1 cellular context compared by ENCODE assay signal in genomic region chr18:43277164-43277600, GRCh38.
TF ChIP-seq lines count a peak whose summit lies in the region.

Gene SYT4, minus strand, starts transcription at chr18:43277490. Its CDS starts 209 bp downstream, at chr18:43277281.

TF ChIP-seq in HEK293, 187 proteins besides CTCF, POLR2A, EP300 and RAD21 (continued from another document):
- TF ChIP-seq ZNF513 (tag by site-specific recombination; IDR thresholded peaks at IDR 0.05) (no peak), ZFP37 (tag by site-specific recombination; IDR thresholded peaks at IDR 0.05) (0 out of 2 replicates have a peak, but pooled peaks have one; percentile 21), ZBTB17 (tag by site-specific recombination; IDR thresholded peaks at IDR 0.05) (peak; percentile 61), ZNF501 (tag by site-specific recombination; IDR thresholded peaks at IDR 0.05) (0 out of 2 replicates have a peak, but pooled peaks have one; percentile 39)
